In genomic region chr6:148827421-148827820, GRCh38 we compare ENCODE assay signal across 16 cellular contexts.
A peak's percentile ranks its signal among the peaks of the same experiment; 100 is the strongest.
DNase-seq lines count a peak whose midpoint lies in the region; ATAC-seq and TF ChIP-seq lines count a peak whose summit lies in the region.
"Had no signal": no experiment of that assay in that cellular context is flagged by ENCODE, and none has a peak within 500 bp of the region (broad histone marks: within the 10 kb centered on the region; RNA-seq: fewer than 3 reads in every experiment).

No MANE protein-coding gene starts in this region.

- no peak overlapping the region for H2BK5ac ChIP-seq in IMR-90 (ENCODE audit: low read depth, low read length, poor library complexity, severe bottlenecking)
- no peak overlapping the region for H2BK5ac ChIP-seq in mesenchymal stem cell (ENCODE audit: low read depth, low read length, poor library complexity, severe bottlenecking)

- H3K79me1 ChIP-seq in IMR-90 (ENCODE audit: low read depth in 1 of 2, low read length in 2 of 2) (peaks cover 20 to 31% of the 10 kb centered on the region in 2 experiments; a peak in 3 of 4 replicates), mesenchymal stem cell (replicated peaks; ENCODE audit: low read length, poor library complexity, severe bottlenecking) (peaks cover 3% of the 10 kb centered on the region)

- DNase-seq in AG10803 (ENCODE audit: low read depth) (peak; percentile 54), IMR-90 (peak; percentile 20), chondrocyte (ENCODE audit: low spot score) (no peak), mesenchymal stem cell (no peak), T-cell (no peak), NCI-H1417 (lab: John Stamatoyannopoulos, UW) (no peak)
- DNase-seq: AML-193; Caco-2; CD8-positive, alpha-beta memory T cell; DMS53; GOT3; H9 had no signal

- BruUV-seq in IMR-90 (replicated peaks; lab: Mats Ljungman, UMichigan), result no TSS peak

- no peaks in the 10 kb centered on the region for H3K36me3 Mint-ChIP-seq in chondrocyte (ENCODE audit: low read depth)
- H3K36me3 Mint-ChIP-seq in T-cell, result peaks cover 4% of the 10 kb centered on the region

- H3K18ac ChIP-seq in IMR-90 (ENCODE audit: low read depth, low read length) (no peak overlapping the region), mesenchymal stem cell (ENCODE audit: low read depth in 1 of 2, low read length in 2 of 2) (no peak overlapping the region)

- H3K14ac ChIP-seq in IMR-90 (replicated peaks; ENCODE audit: low read depth, low read length) (no peak overlapping the region), mesenchymal stem cell (ENCODE audit: low read length in 2 of 2) (no peak overlapping the region)

- H3K27ac Mint-ChIP-seq in chondrocyte (ENCODE audit: unreplicated experiment) (peak overlapping the region; percentile 36), T-cell (no peak overlapping the region)
- H3K27ac Mint-ChIP-seq: H9 had no signal

- H2AFZ ChIP-seq in IMR-90 (replicated peaks; ENCODE audit: low read length, poor library complexity), result no peak overlapping the region
- no peak overlapping the region for H2AFZ ChIP-seq in mesenchymal stem cell (ENCODE audit: low read depth, low read length)

- ATAC-seq in IMR-90 (ENCODE audit: low read depth), result no peak
- ATAC-seq in T-cell (replicated peaks in 1 of 4), result no peak
- ATAC-seq in activated CD4-positive, CD25-positive, alpha-beta regulatory T cell treated with anti-CD3 and anti-CD28 coated beads, Interleukin-2, amount 50 U/mL, for 24 hours, result no peak
- ATAC-seq: HepG2 had no signal

- no peak overlapping the region for H3K56ac ChIP-seq in IMR-90 (ENCODE audit: extremely low read depth, insufficient read depth, low read length)

- H3K9me3 ChIP-seq in IMR-90 (ENCODE audit: control insufficient read depth, insufficient read depth, low read length), result no peaks in the 10 kb centered on the region
- H3K9me3 ChIP-seq in mesenchymal stem cell (ENCODE audit: control insufficient read depth, low read length), result no peaks in the 10 kb centered on the region
- H3K9me3 ChIP-seq: BLaER1, Caco-2 had no signal

- TF ChIP-seq CTCF in AG10803 (conservative IDR thresholded peaks at IDR 0.05; ENCODE audit: low read length), result no peak
- no peak for TF ChIP-seq CTCF in IMR-90 (conservative IDR thresholded peaks at IDR 0.05; ENCODE audit: low read depth, low read length)
- no peak for TF ChIP-seq CTCF in chondrocyte (IDR thresholded peaks at IDR 0.05)

- H3K4me3 ChIP-seq in AG10803 (ENCODE audit: low read length) (no peak overlapping the region), IMR-90 (ENCODE audit: insufficient read depth, low read depth, low read length) (no peak overlapping the region), mesenchymal stem cell (ENCODE audit: insufficient read depth in 1 of 2, low read depth in 1 of 2, low read length in 2 of 2) (no peak overlapping the region)
- H3K4me3 ChIP-seq: BLaER1 had no signal

- peaks cover 47% of the 10 kb centered on the region for H3K4me1 Mint-ChIP-seq in chondrocyte (ENCODE audit: low read depth)
- peaks cover 17 to 40% (median 20%) of the 10 kb centered on the region in 3 donors for H3K4me1 Mint-ChIP-seq in T-cell

- no peak overlapping the region for H2BK20ac ChIP-seq in IMR-90 (ENCODE audit: low read depth, low read length)

- H3K36me3 ChIP-seq in IMR-90 (ENCODE audit: control insufficient read depth, insufficient read depth, low read length) (no peaks in the 10 kb centered on the region), mesenchymal stem cell (ENCODE audit: control insufficient read depth in 1 of 2, insufficient read depth in 2 of 2, low read depth in 1 of 2, low read length in 2 of 2) (no peaks in the 10 kb centered on the region)
- H3K36me3 ChIP-seq: BLaER1 had no signal

- no peak overlapping the region for H4K5ac ChIP-seq in IMR-90 (ENCODE audit: low read depth, low read length)

- H3K4me2 ChIP-seq in IMR-90 (ENCODE audit: low read depth, low read length) (no peak overlapping the region), mesenchymal stem cell (ENCODE audit: low read length, poor library complexity, severe bottlenecking) (no peak overlapping the region)
- H3K4me2 ChIP-seq: BLaER1 had no signal

- no peak for TF ChIP-seq POLR2A in IMR-90 (IDR thresholded peaks at IDR 0.05; ENCODE audit: low read depth, low read length)

- peaks cover 6% of the 10 kb centered on the region for H3K4me1 ChIP-seq in IMR-90 (ENCODE audit: control insufficient read depth, insufficient read depth, low read length)
- H3K4me1 ChIP-seq in mesenchymal stem cell (ENCODE audit: control insufficient read depth, insufficient read depth, low read depth, low read length), result no peaks in the 10 kb centered on the region
- H3K4me1 ChIP-seq: Caco-2 had no signal

- H3K4ac ChIP-seq in IMR-90 (ENCODE audit: low read depth, low read length) (no peak overlapping the region), mesenchymal stem cell (ENCODE audit: low read depth in 1 of 2, low read length in 2 of 2) (no peak overlapping the region)

- H3K9me3 Mint-ChIP-seq in chondrocyte (ENCODE audit: low read depth) (peaks cover 4% of the 10 kb centered on the region), T-cell (peaks cover 0 to 9% (median 7%) of the 10 kb centered on the region in 3 donors)

- no peak overlapping the region for H3K4me3 Mint-ChIP-seq in chondrocyte (ENCODE audit: unreplicated experiment)
- H3K4me3 Mint-ChIP-seq in T-cell, result no peak overlapping the region
- H3K4me3 Mint-ChIP-seq: CD8-positive, alpha-beta memory T cell; H9 had no signal

- H3K23ac ChIP-seq in IMR-90 (ENCODE audit: low read depth, low read length) (no peak overlapping the region), mesenchymal stem cell (ENCODE audit: low read length in 2 of 2) (no peak overlapping the region)

- no peak overlapping the region for H2AK9ac ChIP-seq in IMR-90 (replicated peaks; ENCODE audit: low read depth, low read length, poor library complexity)

- POLR2A ChIA-PET in IMR-90 (lab: Charles Lee; ENCODE audit: unreplicated experiment), result no interaction called here
- POLR2A ChIA-PET in T-cell (lab: Charles Lee), result no interaction called here

- intact Hi-C loops in IMR-90 (cut with micrococcal nuclease), result no loop called here

- TF ChIP-seq RAD21 in IMR-90 (IDR thresholded peaks at IDR 0.05; ENCODE audit: low read length), result no peak

- H3K9ac ChIP-seq in IMR-90 (ENCODE audit: low read depth, low read length), result no peak overlapping the region
- H3K9ac ChIP-seq in mesenchymal stem cell (ENCODE audit: low read length), result peak overlapping the region; percentile 47
- H3K9ac ChIP-seq: BLaER1 had no signal

- dilution Hi-C loops in IMR-90 (cut with HindIII; ENCODE audit: low sequenced_read_pairs, unreplicated experiment), result no loop called here

- H3K27me3 ChIP-seq in IMR-90 (ENCODE audit: control insufficient read depth, insufficient read depth, low read length) (no peaks in the 10 kb centered on the region), mesenchymal stem cell (ENCODE audit: control insufficient read depth in 1 of 2, insufficient read depth in 1 of 2, low read length in 2 of 2) (no peaks in the 10 kb centered on the region)
- H3K27me3 ChIP-seq: BLaER1 had no signal

- H4K8ac ChIP-seq in IMR-90 (ENCODE audit: low read depth in 2 of 2, low read length in 2 of 2), result no peak overlapping the region
- no peak overlapping the region for H4K8ac ChIP-seq in mesenchymal stem cell (ENCODE audit: low read length)

- H2BK120ac ChIP-seq in IMR-90 (ENCODE audit: low read depth, low read length), result no peak overlapping the region
- no peak overlapping the region for H2BK120ac ChIP-seq in mesenchymal stem cell (ENCODE audit: low read depth, low read length)

- H3K9me1 ChIP-seq in IMR-90 (ENCODE audit: insufficient read depth, low read length), result peaks cover 3% of the 10 kb centered on the region; the same call in 1 of the 2 replicates

- H3K27ac ChIP-seq in IMR-90 (ENCODE audit: insufficient read depth, low read length) (no peak overlapping the region), mesenchymal stem cell (ENCODE audit: low read length, poor library complexity, severe bottlenecking) (no peak overlapping the region)
- H3K27ac ChIP-seq: 22Rv1, BLaER1 had no signal

- H2BK15ac ChIP-seq in IMR-90 (ENCODE audit: low read depth, low read length) (no peak overlapping the region), mesenchymal stem cell (ENCODE audit: low read depth, poor library complexity, severe bottlenecking) (no peak overlapping the region)

- in situ Hi-C loops in IMR-90 (cut with MboI; ENCODE audit: low sequenced_read_pairs), result no loop called here

- CTCF ChIA-PET in IMR-90 (lab: Yijun Ruan, JAX) (interaction anchor here (0.6 kb wide), 1 partner anchor 897 kb away, joined by 3 read pairs; no protein-coding TSS in a partner anchor), T-cell (lab: Charles Lee) (no interaction called here)

- H3K27me3 Mint-ChIP-seq in chondrocyte (ENCODE audit: low read depth) (no peaks in the 10 kb centered on the region), T-cell (peaks cover 4% of the 10 kb centered on the region in 2 donors)
- H3K27me3 Mint-ChIP-seq: CD8-positive, alpha-beta memory T cell had no signal

- H2BK12ac ChIP-seq in mesenchymal stem cell (ENCODE audit: low read length in 2 of 2), result no peak overlapping the region

- H2AK5ac ChIP-seq in IMR-90 (ENCODE audit: low read depth, low read length) (no peak overlapping the region), mesenchymal stem cell (ENCODE audit: low read length, severe bottlenecking) (no peak overlapping the region)

- peaks cover 3% of the 10 kb centered on the region; the same call in 1 of the 2 replicates for H4K20me1 ChIP-seq in IMR-90 (ENCODE audit: insufficient read depth, low read length)
- H4K20me1 ChIP-seq: BLaER1 had no signal

- H4K91ac ChIP-seq in IMR-90 (ENCODE audit: insufficient read depth, low read depth, low read length) (no peak overlapping the region), mesenchymal stem cell (ENCODE audit: low read length) (no peak overlapping the region)

- no CpG with 5 or more reads among the region's 4 CpGs for WGBS in IMR-90 (ENCODE audit: extremely low coverage in 2 of 2, insufficient read length in 1 of 2), 2 experiments
- WGBS in mesenchymal stem cell, result 89% methylated on average over 2 of the region's 4 CpGs

TF ChIP-seq in IMR-90, 13 proteins besides CTCF, POLR2A, EP300 and RAD21:
- TF ChIP-seq BHLHE40 (IDR thresholded peaks at IDR 0.05; ENCODE audit: low read depth, low read length) (no peak), CHD1 (IDR thresholded peaks at IDR 0.05; ENCODE audit: low read depth, low read length) (no peak), FOS (IDR thresholded peaks at IDR 0.05; ENCODE audit: low read depth, low read length) (no peak), RFX5 (IDR thresholded peaks at IDR 0.05; ENCODE audit: low read depth, low read length) (no peak), CEBPB (IDR thresholded peaks at IDR 0.05; ENCODE audit: low read depth, low read length) (no peak), MXI1 (IDR thresholded peaks at IDR 0.05; ENCODE audit: borderline replicate concordance, low read depth, low read length) (no peak), USF2 (IDR thresholded peaks at IDR 0.05; ENCODE audit: low read depth, low read length) (no peak)

Comparison
In these comparisons a context has a peak if more than half of its experiments do, and no peak if none do; other contexts are left out.
1. DNase-seq: peak in AG10803 (single experiment) and IMR-90 (single experiment); none in chondrocyte (single experiment), mesenchymal stem cell (single experiment), T-cell (0 of 34) and NCI-H1417 (0 of 3).